11 cellular contexts compared by ENCODE assay signal in genomic region chr1:178516110-178516509, GRCh38. TPM values are rescaled to one million over a fixed set of nuclear protein-coding genes. Genes with fewer than 3 reads are reported as not detected.
"Had no signal": no experiment of that assay in that cellular context is flagged by ENCODE, and none has a peak within 500 bp of the region (broad histone marks: within the 10 kb centered on the region; RNA-seq: fewer than 3 reads in every experiment).

No MANE protein-coding gene starts in this region.

- H3K4me3 ChIP-seq: GM23338 had no signal

- ATAC-seq: GM23338, HepG2 had no signal

- DNase-seq: H9, HCEC 1CT, HFFc6, KBM-7 had no signal

- H2AFZ ChIP-seq: GM23338 had no signal

- H3K27ac ChIP-seq: HL-60, KMS-11 had no signal

- H3K4me2 ChIP-seq: GM23338, KMS-11 had no signal

- H3K9ac ChIP-seq: KMS-11 had no signal

RNA-seq across cellular contexts. Expression of gene TEX35, which starts 3.2 kb away (rescaled TPM):
- total RNA-seq: GM23338, H1, H9, HepG2, HT1080 had no signal
- polyA plus RNA-seq: GM23338, HepG2, IgD-negative memory B cell had no signal

RNA-seq across cellular contexts. Expression of gene CLEC20A, which starts 19.3 kb away (rescaled TPM):
- total RNA-seq: GM23338, H1, H9, HepG2, HFFc6, HT1080 had no signal
- polyA plus RNA-seq: GM23338, H1, HepG2 had no signal
